In genomic region chr5:134127376-134127861, GRCh38 we compare ENCODE assay signal across 1 cellular context.
A peak's percentile ranks its signal among the peaks of the same experiment; 100 is the strongest.
TF ChIP-seq lines count a peak whose summit lies in the region.

No MANE protein-coding gene starts in this region.

TF ChIP-seq in GM12878, 131 proteins besides CTCF, POLR2A, EP300 and RAD21 (continued from another document and continues in another):
- no peak for TF ChIP-seq SKIL (IDR thresholded peaks at IDR 0.05; ENCODE audit: low read depth, poor library complexity, severe bottlenecking)
- no peak for TF ChIP-seq ZBTB4 (CRISPR knock-in tag; IDR thresholded peaks at IDR 0.05)
- no peak for TF ChIP-seq POLR2AphosphoS5 (IDR thresholded peaks at IDR 0.05; ENCODE audit: low read length)
- TF ChIP-seq SREBF2 (IDR thresholded peaks at IDR 0.05; ENCODE audit: low read length) = no peak
- peak; percentile 49 for TF ChIP-seq SMAD1 (IDR thresholded peaks at IDR 0.05; ENCODE audit: low read depth, partially characterized antibody)
- peak; percentile 62 for TF ChIP-seq CREM (IDR thresholded peaks at IDR 0.05; ENCODE audit: low read depth)
- TF ChIP-seq BACH1 (IDR thresholded peaks at IDR 0.05; ENCODE audit: borderline replicate concordance) = 0 out of 2 replicates have a peak, but pooled peaks have one; percentile 28
- TF ChIP-seq ZNF384 (IDR thresholded peaks at IDR 0.05; ENCODE audit: borderline replicate concordance, low read depth, low read length) = no peak
- no peak for TF ChIP-seq HDAC2 (IDR thresholded peaks at IDR 0.05)
- 0 out of 2 replicates have a peak, but pooled peaks have one; percentile 27 for TF ChIP-seq HDGF (IDR thresholded peaks at IDR 0.05)
- no peak for TF ChIP-seq SRF (IDR thresholded peaks at IDR 0.05; ENCODE audit: low read depth in 2 of 2, low read length in 2 of 2)
- 0 out of 2 replicates have a peak, but pooled peaks have one; percentile 56 for TF ChIP-seq ZBED1 (IDR thresholded peaks at IDR 0.05; ENCODE audit: borderline replicate concordance)
- TF ChIP-seq, protein P1, sequence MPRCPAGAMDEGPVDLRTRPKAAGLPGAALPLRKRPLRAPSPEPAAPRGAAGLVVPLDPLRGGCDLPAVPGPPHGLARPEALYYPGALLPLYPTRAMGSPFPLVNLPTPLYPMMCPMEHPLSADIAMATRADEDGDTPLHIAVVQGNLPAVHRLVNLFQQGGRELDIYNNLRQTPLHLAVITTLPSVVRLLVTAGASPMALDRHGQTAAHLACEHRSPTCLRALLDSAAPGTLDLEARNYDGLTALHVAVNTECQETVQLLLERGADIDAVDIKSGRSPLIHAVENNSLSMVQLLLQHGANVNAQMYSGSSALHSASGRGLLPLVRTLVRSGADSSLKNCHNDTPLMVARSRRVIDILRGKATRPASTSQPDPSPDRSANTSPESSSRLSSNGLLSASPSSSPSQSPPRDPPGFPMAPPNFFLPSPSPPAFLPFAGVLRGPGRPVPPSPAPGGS (IDR thresholded peaks at IDR 0.05; ENCODE audit: borderline replicate concordance, insufficient read depth, low read depth, low read length, poor library complexity, severe bottlenecking) = peak; percentile 96
- no peak for TF ChIP-seq PAX5 (IDR thresholded peaks at IDR 0.05; ENCODE audit: borderline replicate concordance, low read depth, low read length)
- TF ChIP-seq MYB (IDR thresholded peaks at IDR 0.05; ENCODE audit: borderline replicate concordance, low read depth, low read length) = no peak
- TF ChIP-seq E2F4 (IDR thresholded peaks at IDR 0.05; ENCODE audit: low read depth, low read length) = no peak
- TF ChIP-seq JUNB (IDR thresholded peaks at IDR 0.05) = no peak
- no peak for TF ChIP-seq SUPT20H (IDR thresholded peaks at IDR 0.05; ENCODE audit: borderline replicate concordance, control insufficient read depth, low read depth, low read length)
- no peak for TF ChIP-seq SIN3A (IDR thresholded peaks at IDR 0.05; ENCODE audit: low read depth, low read length)
- TF ChIP-seq MEF2A (IDR thresholded peaks at IDR 0.05; ENCODE audit: insufficient read depth, low read depth, low read length) = no peak
- no peak for TF ChIP-seq MYC (IDR thresholded peaks at IDR 0.05; ENCODE audit: insufficient read depth, insufficient read length, insufficient replicate concordance, low read length, severe bottlenecking)
- TF ChIP-seq NR2C2 (IDR thresholded peaks at IDR 0.05; ENCODE audit: borderline replicate concordance, control insufficient read depth, insufficient read length, low read depth) = no peak
- TF ChIP-seq NR2C1 (IDR thresholded peaks at IDR 0.05) = no peak
- peak; percentile 50; the same call in 1 of the 2 replicates for TF ChIP-seq NR2F1 (conservative IDR thresholded peaks at IDR 0.05)
- TF ChIP-seq YBX1 (IDR thresholded peaks at IDR 0.05) = 0 out of 2 replicates have a peak, but pooled peaks have one; percentile 50
- no peak for TF ChIP-seq CEBPB (IDR thresholded peaks at IDR 0.05; ENCODE audit: borderline replicate concordance in 1 of 2, low read depth in 2 of 2, low read length in 2 of 2)
- peak; percentile 54; the same call in 1 of the 2 replicates for TF ChIP-seq MTA2 (IDR thresholded peaks at IDR 0.05; ENCODE audit: low read depth)
- no peak for TF ChIP-seq ZSCAN29 (IDR thresholded peaks at IDR 0.05)
- TF ChIP-seq BCL11A (IDR thresholded peaks at IDR 0.05; ENCODE audit: low read depth, low read length) = 0 out of 2 replicates have a peak, but pooled peaks have one; percentile 25
- no peak for TF ChIP-seq BRCA1 (IDR thresholded peaks at IDR 0.05; ENCODE audit: low read depth, low read length)
- TF ChIP-seq CHD1 (IDR thresholded peaks at IDR 0.05; ENCODE audit: low read depth, low read length) = no peak
- no peak for TF ChIP-seq WRNIP1 (IDR thresholded peaks at IDR 0.05; ENCODE audit: borderline replicate concordance, low read depth, low read length)
- peak in 1 of 2 experiments; percentile 61; a peak in 2 of 4 replicates for TF ChIP-seq BHLHE40 (IDR thresholded peaks at IDR 0.05; ENCODE audit: borderline replicate concordance in 1 of 2, low read depth in 2 of 2, low read length in 1 of 2)
- TF ChIP-seq IRF3 (IDR thresholded peaks at IDR 0.05) = no peak
- no peak for TF ChIP-seq MTA3 (IDR thresholded peaks at IDR 0.05; ENCODE audit: borderline replicate concordance, low read length)
- TF ChIP-seq, protein P2, sequence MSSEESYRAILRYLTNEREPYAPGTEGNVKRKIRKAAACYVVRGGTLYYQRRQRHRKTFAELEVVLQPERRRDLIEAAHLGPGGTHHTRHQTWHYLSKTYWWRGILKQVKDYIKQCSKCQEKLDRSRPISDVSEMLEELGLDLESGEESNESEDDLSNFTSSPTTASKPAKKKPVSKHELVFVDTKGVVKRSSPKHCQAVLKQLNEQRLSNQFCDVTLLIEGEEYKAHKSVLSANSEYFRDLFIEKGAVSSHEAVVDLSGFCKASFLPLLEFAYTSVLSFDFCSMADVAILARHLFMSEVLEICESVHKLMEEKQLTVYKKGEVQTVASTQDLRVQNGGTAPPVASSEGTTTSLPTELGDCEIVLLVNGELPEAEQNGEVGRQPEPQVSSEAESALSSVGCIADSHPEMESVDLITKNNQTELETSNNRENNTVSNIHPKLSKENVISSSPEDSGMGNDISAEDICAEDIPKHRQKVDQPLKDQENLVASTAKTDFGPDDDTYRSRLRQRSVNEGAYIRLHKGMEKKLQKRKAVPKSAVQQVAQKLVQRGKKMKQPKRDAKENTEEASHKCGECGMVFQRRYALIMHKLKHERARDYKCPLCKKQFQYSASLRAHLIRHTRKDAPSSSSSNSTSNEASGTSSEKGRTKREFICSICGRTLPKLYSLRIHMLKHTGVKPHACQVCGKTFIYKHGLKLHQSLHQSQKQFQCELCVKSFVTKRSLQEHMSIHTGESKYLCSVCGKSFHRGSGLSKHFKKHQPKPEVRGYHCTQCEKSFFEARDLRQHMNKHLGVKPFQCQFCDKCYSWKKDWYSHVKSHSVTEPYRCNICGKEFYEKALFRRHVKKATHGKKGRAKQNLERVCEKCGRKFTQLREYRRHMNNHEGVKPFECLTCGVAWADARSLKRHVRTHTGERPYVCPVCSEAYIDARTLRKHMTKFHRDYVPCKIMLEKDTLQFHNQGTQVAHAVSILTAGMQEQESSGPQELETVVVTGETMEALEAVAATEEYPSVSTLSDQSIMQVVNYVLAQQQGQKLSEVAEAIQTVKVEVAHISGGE (CRISPR knock-in tag; IDR thresholded peaks at IDR 0.05) = no peak
- TF ChIP-seq PML (IDR thresholded peaks at IDR 0.05; ENCODE audit: low read length) = no peak
- TF ChIP-seq, protein P3, sequence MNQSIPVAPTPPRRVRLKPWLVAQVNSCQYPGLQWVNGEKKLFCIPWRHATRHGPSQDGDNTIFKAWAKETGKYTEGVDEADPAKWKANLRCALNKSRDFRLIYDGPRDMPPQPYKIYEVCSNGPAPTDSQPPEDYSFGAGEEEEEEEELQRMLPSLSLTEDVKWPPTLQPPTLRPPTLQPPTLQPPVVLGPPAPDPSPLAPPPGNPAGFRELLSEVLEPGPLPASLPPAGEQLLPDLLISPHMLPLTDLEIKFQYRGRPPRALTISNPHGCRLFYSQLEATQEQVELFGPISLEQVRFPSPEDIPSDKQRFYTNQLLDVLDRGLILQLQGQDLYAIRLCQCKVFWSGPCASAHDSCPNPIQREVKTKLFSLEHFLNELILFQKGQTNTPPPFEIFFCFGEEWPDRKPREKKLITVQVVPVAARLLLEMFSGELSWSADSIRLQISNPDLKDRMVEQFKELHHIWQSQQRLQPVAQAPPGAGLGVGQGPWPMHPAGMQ (IDR thresholded peaks at IDR 0.05; ENCODE audit: borderline replicate concordance) = no peak
- no peak for TF ChIP-seq CHD2 (IDR thresholded peaks at IDR 0.05; ENCODE audit: borderline replicate concordance, low read depth, low read length)
- TF ChIP-seq RB1 (IDR thresholded peaks at IDR 0.05; ENCODE audit: borderline replicate concordance) = peak; percentile 78; the same call in 1 of the 2 replicates
- peak; percentile 99 for TF ChIP-seq GATAD2B (conservative IDR thresholded peaks at IDR 0.05; ENCODE audit: low read depth)
- TF ChIP-seq KDM1A (IDR thresholded peaks at IDR 0.05; ENCODE audit: borderline replicate concordance) = no peak
- TF ChIP-seq HDAC6 (IDR thresholded peaks at IDR 0.05; ENCODE audit: unreplicated experiment) = no peak
- TF ChIP-seq MXI1 (IDR thresholded peaks at IDR 0.05; ENCODE audit: low read depth, low read length) = no peak
- TF ChIP-seq FOS (IDR thresholded peaks at IDR 0.05; ENCODE audit: borderline replicate concordance, extremely low read depth, insufficient read length) = no peak
- peak; percentile 60; the same call in 1 of the 2 replicates for TF ChIP-seq POLR2AphosphoS2 (IDR thresholded peaks at IDR 0.05; ENCODE audit: low read depth, low read length)
- TF ChIP-seq, protein P4, sequence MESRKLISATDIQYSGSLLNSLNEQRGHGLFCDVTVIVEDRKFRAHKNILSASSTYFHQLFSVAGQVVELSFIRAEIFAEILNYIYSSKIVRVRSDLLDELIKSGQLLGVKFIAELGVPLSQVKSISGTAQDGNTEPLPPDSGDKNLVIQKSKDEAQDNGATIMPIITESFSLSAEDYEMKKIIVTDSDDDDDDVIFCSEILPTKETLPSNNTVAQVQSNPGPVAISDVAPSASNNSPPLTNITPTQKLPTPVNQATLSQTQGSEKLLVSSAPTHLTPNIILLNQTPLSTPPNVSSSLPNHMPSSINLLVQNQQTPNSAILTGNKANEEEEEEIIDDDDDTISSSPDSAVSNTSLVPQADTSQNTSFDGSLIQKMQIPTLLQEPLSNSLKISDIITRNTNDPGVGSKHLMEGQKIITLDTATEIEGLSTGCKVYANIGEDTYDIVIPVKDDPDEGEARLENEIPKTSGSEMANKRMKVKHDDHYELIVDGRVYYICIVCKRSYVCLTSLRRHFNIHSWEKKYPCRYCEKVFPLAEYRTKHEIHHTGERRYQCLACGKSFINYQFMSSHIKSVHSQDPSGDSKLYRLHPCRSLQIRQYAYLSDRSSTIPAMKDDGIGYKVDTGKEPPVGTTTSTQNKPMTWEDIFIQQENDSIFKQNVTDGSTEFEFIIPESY (IDR thresholded peaks at IDR 0.05) = no peak
- TF ChIP-seq PBX3 (IDR thresholded peaks at IDR 0.05; ENCODE audit: insufficient replicate concordance, low read depth, low read length) = no peak
- no peak for TF ChIP-seq NFYA (IDR thresholded peaks at IDR 0.05; ENCODE audit: borderline replicate concordance, low read depth, low read length)
